8 cellular contexts compared by ENCODE assay signal in genomic region chr2:100291152-100291970, GRCh38. TPM values are rescaled to one million over a fixed set of nuclear protein-coding genes. Genes with fewer than 3 reads are reported as not detected.
DNase-seq lines count a peak whose midpoint lies in the region.

No MANE protein-coding gene starts in this region.

- H3K9me3 Mint-ChIP-seq in activated naive CD8-positive, alpha-beta T cell treated with anti-CD3 and anti-CD28 coated beads for 36 hours, result no peaks in the 10 kb centered on the region

- H3K4me1 Mint-ChIP-seq in activated naive CD8-positive, alpha-beta T cell treated with anti-CD3 and anti-CD28 coated beads for 36 hours, result no peaks in the 10 kb centered on the region

- no peak overlapping the region for H3K27ac Mint-ChIP-seq in activated naive CD8-positive, alpha-beta T cell treated with anti-CD3 and anti-CD28 coated beads for 36 hours

- H3K27me3 Mint-ChIP-seq in activated naive CD8-positive, alpha-beta T cell treated with anti-CD3 and anti-CD28 coated beads for 36 hours, result peaks cover 6% of the 10 kb centered on the region

- peak; percentile 73 for DNase-seq in NK-92 treated with Interleukin-12 subunit alpha and Interleukin-12 subunit beta, amount 100 ng/mL, for 24 hours (lab: John Stamatoyannopoulos, UW)
- no peak for DNase-seq in NK-92 (lab: John Stamatoyannopoulos, UW; ENCODE audit: unreplicated experiment)
- peak; percentile 29 for DNase-seq in SHP77 treated with DMSO at 0.1 percent for 48 hours (lab: John Stamatoyannopoulos, UW)
- peak; percentile 63 for DNase-seq in activated naive CD8-positive, alpha-beta T cell treated with anti-CD3 and anti-CD28 coated beads for 36 hours
- DNase-seq in iris pigment epithelial cell (ENCODE audit: low read depth), result peak; percentile 98
- peak in 2 of 3 donors; percentile 43 to 71 for DNase-seq in stimulated activated CD4-positive, alpha-beta T cell treated with anti-CD3 and anti-CD28 coated beads, TNF-alpha, amount 100 ng/mL, for 48 hours (ENCODE audit: low read depth in 3 of 3)
- no peak for DNase-seq in retina
- no peak for DNase-seq in middle frontal gyrus (ENCODE audit: extremely low spot score, low spot score)

- H3K36me3 Mint-ChIP-seq in activated naive CD8-positive, alpha-beta T cell treated with anti-CD3 and anti-CD28 coated beads for 36 hours, result no peaks in the 10 kb centered on the region

- no peak overlapping the region for H3K4me3 Mint-ChIP-seq in activated naive CD8-positive, alpha-beta T cell treated with anti-CD3 and anti-CD28 coated beads for 36 hours

RNA-seq across cellular contexts. Expression of gene LONRF2, which starts 30.9 kb away (rescaled TPM):
- total RNA-seq in activated naive CD8-positive, alpha-beta T cell treated with anti-CD3 and anti-CD28 coated beads for 36 hours, result not detected

Comparison
In these comparisons a context has a peak if more than half of its experiments do, and no peak if none do; other contexts are left out.
1. DNase-seq: peak in NK-92 treated with Interleukin-12 subunit alpha and Interleukin-12 subunit beta, amount 100 ng/mL, for 24 hours (single experiment), SHP77 treated with DMSO at 0.1 percent for 48 hours (single experiment), activated naive CD8-positive, alpha-beta T cell treated with anti-CD3 and anti-CD28 coated beads for 36 hours (single experiment), iris pigment epithelial cell (single experiment) and stimulated activated CD4-positive, alpha-beta T cell treated with anti-CD3 and anti-CD28 coated beads, TNF-alpha, amount 100 ng/mL, for 48 hours (2 of 3); none in NK-92 (single experiment), retina (single experiment) and middle frontal gyrus (single experiment).